Comparison of ENCODE assay signal across 18 cellular contexts in the genomic region with DNA sequence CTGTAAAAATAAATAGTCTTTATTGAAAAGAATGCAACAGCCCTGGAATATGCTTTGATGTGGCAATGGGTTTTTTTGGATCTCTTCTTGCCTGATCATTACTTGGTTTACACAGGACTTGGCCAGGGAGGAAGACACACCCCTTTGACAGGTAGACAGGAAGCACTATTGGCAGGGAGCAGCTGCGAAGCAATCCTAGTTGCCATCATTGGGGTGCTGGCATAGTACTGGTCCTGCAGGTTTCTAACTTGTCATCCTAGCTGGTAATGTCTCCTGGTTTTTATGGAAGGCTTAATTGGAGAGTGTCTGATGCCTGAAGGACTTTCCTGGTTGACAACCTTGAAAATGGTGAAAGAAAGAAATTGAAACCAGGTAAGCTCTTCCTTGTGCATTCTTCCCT.
DNase-seq lines count a peak whose midpoint lies in the region; ATAC-seq lines count a peak whose summit lies in the region.
"Had no signal": no experiment of that assay in that cellular context is flagged by ENCODE, and none has a peak within 500 bp of the region (broad histone marks: within the 10 kb centered on the region; RNA-seq: fewer than 3 reads in every experiment).

No MANE protein-coding gene starts in this region.

- peaks cover 77% of the 10 kb centered on the region for H3K4me1 Mint-ChIP-seq in stimulated activated naive CD8-positive, alpha-beta T cell treated with anti-CD3 and anti-CD28 coated beads, Interleukin-15, amount 100 ng/mL, for 72 hours

- no peak for DNase-seq in stimulated activated naive CD8-positive, alpha-beta T cell treated with anti-CD3 and anti-CD28 coated beads, Interleukin-15, amount 100 ng/mL, for 72 hours
- no peak for DNase-seq in stimulated activated naive CD8-positive, alpha-beta T cell treated with anti-CD3 and anti-CD28 coated beads, Interleukin-15, Interleukin-2, amounts not matched to agents 100 U/mL and 50 U/mL, for 24 hours
- DNase-seq in NCI-H774 (lab: John Stamatoyannopoulos, UW) (peak; percentile 44), retina (no peak), left ventricle myocardium superior (no peak), SHP77 (lab: John Stamatoyannopoulos, UW) (no peak)
- no peak for DNase-seq in activated CD4-positive, alpha-beta T cell treated with anti-CD3 and anti-CD28 coated beads for 48 hours
- DNase-seq: activated T-cell treated with anti-CD3 and anti-CD28 coated beads, Interleukin-2, amount 50 U/mL, for 24 hours; CD8-positive, alpha-beta T cell; glutamatergic neuron; RPMI8226; small intestine; stimulated activated CD4-positive, alpha-beta T cell treated with anti-CD3 and anti-CD28 coated beads, Interleukin-2, amount 100 ng/mL, for 48 hours; stimulated activated naive CD4-positive, alpha-beta T cell treated with Interleukin-2 at 50 U/mL for 16 hours; transverse colon had no signal

- H3K27ac Mint-ChIP-seq in stimulated activated naive CD8-positive, alpha-beta T cell treated with anti-CD3 and anti-CD28 coated beads, Interleukin-15, amount 100 ng/mL, for 72 hours = peak overlapping the region; percentile 4 to 38
- H3K27ac Mint-ChIP-seq: activated T-cell treated with anti-CD3 and anti-CD28 coated beads, Interleukin-2, amount 50 U/mL, for 24 hours; CD8-positive, alpha-beta T cell had no signal

- H3K4me3 Mint-ChIP-seq in stimulated activated naive CD8-positive, alpha-beta T cell treated with anti-CD3 and anti-CD28 coated beads, Interleukin-15, amount 100 ng/mL, for 72 hours = peak overlapping the region; percentile 21 to 30
- H3K4me3 Mint-ChIP-seq: activated T-cell treated with anti-CD3 and anti-CD28 coated beads, Interleukin-2, amount 50 U/mL, for 24 hours; CD8-positive, alpha-beta T cell had no signal

- peaks cover 0 to 8% of the 10 kb centered on the region in 2 donors for H3K9me3 Mint-ChIP-seq in stimulated activated naive CD8-positive, alpha-beta T cell treated with anti-CD3 and anti-CD28 coated beads, Interleukin-15, amount 100 ng/mL, for 72 hours
- H3K9me3 Mint-ChIP-seq: activated T-cell treated with anti-CD3 and anti-CD28 coated beads, Interleukin-2, amount 50 U/mL, for 24 hours; CD8-positive, alpha-beta T cell had no signal

- intact Hi-C loops in left ventricle myocardium superior (cut with micrococcal nuclease) = no loop called here

- ATAC-seq in stimulated activated naive CD8-positive, alpha-beta T cell treated with anti-CD3 and anti-CD28 coated beads, Interleukin-15, amount 100 ng/mL, for 72 hours = no peak
- no peak for ATAC-seq in stimulated activated naive CD8-positive, alpha-beta T cell treated with anti-CD3 and anti-CD28 coated beads, Interleukin-15, Interleukin-2, amounts not matched to agents 100 U/mL and 50 U/mL, for 24 hours
- ATAC-seq in esophagus mucosa (peak; percentile 89), left ventricle myocardium superior (no peak)
- ATAC-seq: activated CD4-positive, CD25-positive, alpha-beta regulatory T cell treated with anti-CD3 and anti-CD28 coated beads, Interleukin-2, amount 50 U/mL, for 24 hours; activated naive CD4-positive, alpha-beta T cell treated with anti-CD3 and anti-CD28 coated beads, Interleukin-2, amount 50 U/mL, for 72 hours; CD8-positive, alpha-beta T cell had no signal

- no peaks in the 10 kb centered on the region for H3K27me3 Mint-ChIP-seq in stimulated activated naive CD8-positive, alpha-beta T cell treated with anti-CD3 and anti-CD28 coated beads, Interleukin-15, amount 100 ng/mL, for 72 hours
- H3K27me3 Mint-ChIP-seq: activated T-cell treated with anti-CD3 and anti-CD28 coated beads, Interleukin-2, amount 50 U/mL, for 24 hours had no signal
